Comparison of ENCODE assay signal across 1 cellular context in the genomic region with DNA sequence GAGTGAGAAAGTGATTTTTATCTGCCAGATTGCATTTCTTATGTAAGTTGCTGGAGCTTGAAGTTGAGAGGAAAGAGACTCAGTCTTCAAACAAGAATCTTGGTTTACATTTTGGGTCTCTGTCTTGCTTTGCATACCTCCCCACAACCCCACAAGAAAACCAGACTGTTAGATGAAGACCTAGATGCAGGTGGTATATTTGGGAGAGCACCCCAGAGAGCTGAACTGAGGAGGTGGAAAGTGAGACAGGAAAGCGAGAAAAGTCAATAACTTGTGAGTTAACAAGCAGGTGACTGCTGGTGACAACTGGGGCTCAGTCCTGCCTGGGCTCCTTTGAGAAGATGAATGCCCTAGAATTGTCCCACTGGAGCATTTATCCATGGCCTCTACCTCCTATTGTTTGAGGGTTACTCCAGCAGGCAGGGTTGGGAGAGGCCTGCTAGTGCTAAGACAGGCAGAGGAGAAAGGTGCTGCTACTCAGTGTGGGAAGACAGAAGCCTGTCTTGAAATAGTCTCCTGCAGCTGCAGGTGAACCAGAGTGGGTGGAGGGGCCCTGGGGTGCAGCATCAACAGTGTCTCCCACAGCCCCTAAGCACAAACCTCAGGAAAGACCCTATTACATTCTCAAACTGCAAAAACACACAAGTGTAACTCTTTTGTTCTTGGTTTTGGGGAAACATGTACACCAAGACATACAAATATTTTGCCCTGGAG.
TF ChIP-seq lines count a peak whose summit lies in the region.

No MANE protein-coding gene starts in this region.

TF ChIP-seq in GM12878, 131 proteins besides CTCF, POLR2A, EP300 and RAD21:
- TF ChIP-seq TCF3 (IDR thresholded peaks at IDR 0.05; ENCODE audit: borderline replicate concordance, insufficient read depth, low read depth, low read length), result no peak
- TF ChIP-seq POU2F2 (IDR thresholded peaks at IDR 0.05; ENCODE audit: borderline replicate concordance, low read depth, low read length), result peak; percentile 14; the same call in 1 of the 3 replicates
